22 cellular contexts compared by ENCODE assay signal in the genomic region with DNA sequence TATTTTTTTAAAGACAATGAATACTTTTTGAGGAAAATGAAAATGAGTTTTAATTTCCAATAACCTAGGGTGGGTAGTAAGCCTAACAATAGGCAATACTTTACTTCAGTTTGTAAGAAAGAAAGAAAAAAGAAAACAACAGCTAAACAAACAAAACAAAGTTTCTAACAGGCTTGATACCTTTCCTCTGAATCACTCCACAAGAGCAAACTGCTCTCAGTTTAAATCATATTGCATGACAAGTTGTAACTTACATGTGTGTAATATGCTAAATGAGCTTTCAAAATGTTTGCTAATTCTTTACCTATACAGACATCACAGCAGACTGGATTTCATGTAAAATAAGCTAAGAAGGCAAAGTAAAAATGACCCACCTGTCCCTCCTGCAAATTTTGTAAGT. TPM values are rescaled to one million over a fixed set of nuclear protein-coding genes. Genes with fewer than 3 reads are reported as not detected.
DNase-seq lines count a peak whose midpoint lies in the region; ATAC-seq and TF ChIP-seq lines count a peak whose summit lies in the region.
"Had no signal": no experiment of that assay in that cellular context is flagged by ENCODE, and none has a peak within 500 bp of the region (broad histone marks: within the 10 kb centered on the region; RNA-seq: fewer than 3 reads in every experiment).

No MANE protein-coding gene starts in this region.

- ATAC-seq in HG03469 (IDR thresholded peaks at IDR 0.05; ENCODE audit: unreplicated experiment): no peak
- ATAC-seq: activated naive CD8-positive, alpha-beta T cell treated with anti-CD3 and anti-CD28 coated beads, Interleukin-2, amount 50 U/mL, for 24 hours; naive thymus-derived CD8-positive, alpha-beta T cell; T-helper 17 cell had no signal

- H3K27ac ChIP-seq in breast epithelium (no peak overlapping the region), muscle layer of duodenum (ENCODE audit: low read length) (peak overlapping the region; percentile 52), uterus (peak overlapping the region; percentile 89 to 94)
- H3K27ac ChIP-seq: C4-2B had no signal

- H3K4me3 Mint-ChIP-seq in MCF 10A (ENCODE audit: unreplicated experiment): no peak overlapping the region
- H3K4me3 Mint-ChIP-seq: activated B cell treated with CpG ODN at 0.5 μM for 24 hours; activated naive CD8-positive, alpha-beta T cell treated with anti-CD3 and anti-CD28 coated beads, Interleukin-2, amount 50 U/mL, for 24 hours; central memory CD8-positive, alpha-beta T cell; naive thymus-derived CD8-positive, alpha-beta T cell; T-helper 17 cell had no signal

- H3K27ac Mint-ChIP-seq in MCF 10A (ENCODE audit: low read depth, unreplicated experiment): peak overlapping the region; percentile 75
- H3K27ac Mint-ChIP-seq: activated B cell treated with CpG ODN at 0.5 μM for 24 hours; activated naive CD8-positive, alpha-beta T cell treated with anti-CD3 and anti-CD28 coated beads, Interleukin-2, amount 50 U/mL, for 24 hours; naive thymus-derived CD8-positive, alpha-beta T cell; T-helper 17 cell had no signal

- BruUV-seq in MCF 10A (replicated peaks; lab: Mats Ljungman, UMichigan): no TSS peak

- TF ChIP-seq CTCF in MCF 10A (IDR thresholded peaks at IDR 0.05; ENCODE audit: unreplicated experiment): no peak
- no peak for TF ChIP-seq CTCF in breast epithelium (IDR thresholded peaks at IDR 0.05)
- TF ChIP-seq CTCF in epithelial cell of esophagus (IDR thresholded peaks at IDR 0.05; ENCODE audit: insufficient read depth, low read depth, low read length, missing control alignments): no peak
- no peak for TF ChIP-seq CTCF in uterus (IDR thresholded peaks at IDR 0.05)

- POLR2A ChIA-PET in MCF 10A (lab: Yijun Ruan, JAX): interaction anchor here (0.5 to 1.0 kb wide), 5 partner anchors 29 to 1442 kb away, joined by 3 to 4 read pairs (median 4); a partner anchor contains a TSS

- intact Hi-C loops in MCF 10A (cut with micrococcal nuclease) (loop anchor here (10.0 kb wide), 1 partner anchor 448 kb away; no protein-coding TSS in a partner anchor), breast epithelium (cut with DNase I; ENCODE audit: low total_unique reads) (no loop called here), uterus (cut with DNase I; ENCODE audit: low total_unique reads) (no loop called here)

- H3K9me3 ChIP-seq in breast epithelium: no peaks in the 10 kb centered on the region
- H3K9me3 ChIP-seq in muscle layer of duodenum (ENCODE audit: control insufficient read depth in 1 of 2, low read length in 2 of 2): no peaks in the 10 kb centered on the region
- no peaks in the 10 kb centered on the region for H3K9me3 ChIP-seq in uterus

- no peak for TF ChIP-seq POLR2A in breast epithelium (IDR thresholded peaks at IDR 0.05)
- no peak for TF ChIP-seq POLR2A in uterus (IDR thresholded peaks at IDR 0.05)

- H3K4me3 ChIP-seq in breast epithelium: no peak overlapping the region
- H3K4me3 ChIP-seq in epithelial cell of esophagus (ENCODE audit: low read length): no peak overlapping the region
- no peak overlapping the region for H3K4me3 ChIP-seq in muscle layer of duodenum (ENCODE audit: low read depth in 1 of 2, low read length in 2 of 2)
- peak overlapping the region in 1 of 2 donors; percentile 11 for H3K4me3 ChIP-seq in uterus
- H3K4me3 ChIP-seq: lung had no signal

- CTCF ChIA-PET in MCF 10A (lab: Yijun Ruan, JAX): interaction anchor here (0.7 kb wide), 1 partner anchor 549 kb away, joined by 3 read pairs; no protein-coding TSS in a partner anchor

- H3K27me3 Mint-ChIP-seq in MCF 10A (ENCODE audit: insufficient read depth, unreplicated experiment): no peaks in the 10 kb centered on the region
- H3K27me3 Mint-ChIP-seq: T-helper 17 cell had no signal

- no peaks in the 10 kb centered on the region for H3K9me3 Mint-ChIP-seq in MCF 10A (ENCODE audit: unreplicated experiment)

- peaks cover 18% of the 10 kb centered on the region for H3K4me1 Mint-ChIP-seq in MCF 10A (ENCODE audit: insufficient read depth, unreplicated experiment)
- H3K4me1 Mint-ChIP-seq: activated B cell treated with CpG ODN at 0.5 μM for 24 hours; activated naive CD8-positive, alpha-beta T cell treated with anti-CD3 and anti-CD28 coated beads, Interleukin-2, amount 50 U/mL, for 24 hours; central memory CD8-positive, alpha-beta T cell; naive thymus-derived CD8-positive, alpha-beta T cell; T-helper 17 cell had no signal

- H3K27me3 ChIP-seq in breast epithelium: no peaks in the 10 kb centered on the region
- peaks cover 6% of the 10 kb centered on the region for H3K27me3 ChIP-seq in muscle layer of duodenum (ENCODE audit: low read depth, low read length)
- no peaks in the 10 kb centered on the region for H3K27me3 ChIP-seq in uterus

- H3K36me3 ChIP-seq in breast epithelium (no peaks in the 10 kb centered on the region), muscle layer of duodenum (ENCODE audit: control insufficient read depth in 1 of 2, insufficient read depth in 2 of 2, low read length in 2 of 2) (no peaks in the 10 kb centered on the region), uterus (no peaks in the 10 kb centered on the region)

- no peaks in the 10 kb centered on the region for H3K4me1 ChIP-seq in breast epithelium
- peaks cover 0 to 18% of the 10 kb centered on the region in 2 donors for H3K4me1 ChIP-seq in muscle layer of duodenum (ENCODE audit: control insufficient read depth in 1 of 2, insufficient read depth in 2 of 2, low read length in 2 of 2)
- peaks cover 0 to 4% of the 10 kb centered on the region in 2 donors for H3K4me1 ChIP-seq in uterus

- no peaks in the 10 kb centered on the region for H3K36me3 Mint-ChIP-seq in MCF 10A (ENCODE audit: insufficient read depth, unreplicated experiment)

- peak; percentile 38 for DNase-seq in MCF 10A (ENCODE audit: unreplicated experiment)
- DNase-seq in breast epithelium (ENCODE audit: low spot score in 2 of 2): no peak
- peak; percentile 82 for DNase-seq in epithelial cell of esophagus (ENCODE audit: low read depth)
- no peak for DNase-seq in uterus
- no peak for DNase-seq in NCI-H2029 treated with DMSO at 0.1 percent for 48 hours (lab: John Stamatoyannopoulos, UW)
- no peak for DNase-seq in NCI-H2171 treated with DMSO at 0.1 percent for 48 hours (lab: John Stamatoyannopoulos, UW)
- DNase-seq: activated B cell treated with CpG ODN at 0.5 μM for 24 hours; activated naive CD8-positive, alpha-beta T cell treated with anti-CD3 and anti-CD28 coated beads, Interleukin-2, amount 50 U/mL, for 24 hours; DMS 273 treated with DMSO at 0.1 percent for 48 hours; effector memory CD4-positive, alpha-beta T cell; KG1; naive thymus-derived CD8-positive, alpha-beta T cell; NCI-H345; posterior cingulate gyrus; SIG-M5; T-helper 17 cell had no signal

RNA-seq across cellular contexts. Expression of a gene that starts 6.7 kb away (rescaled TPM):
- total RNA-seq in MCF 10A (2022): not detected in 2 replicates
- 10 to 100 TPM in 2 of 3 donors, 1 to 10 TPM in 1; 6.9 to 56.3 (median 16.5) TPM for total RNA-seq in breast epithelium
- 100 to 1,000 TPM in 1 of 4 donors, 10 to 100 TPM in 3; 20.9 to 130 (median 67.8) TPM for total RNA-seq in uterus
- total RNA-seq: A172; activated B cell treated with CpG ODN at 0.5 μM for 24 hours; naive thymus-derived CD8-positive, alpha-beta T cell; T-helper 17 cell had no signal

Comparison
In these comparisons a context has a peak if more than half of its experiments do, and no peak if none do; other contexts are left out.
1. DNase-seq: peak in MCF 10A (single experiment) and epithelial cell of esophagus (single experiment); none in breast epithelium (0 of 2), uterus (0 of 2), NCI-H2029 treated with DMSO at 0.1 percent for 48 hours (single experiment) and NCI-H2171 treated with DMSO at 0.1 percent for 48 hours (single experiment).
2. H3K27ac ChIP-seq: peak in muscle layer of duodenum (single experiment) and uterus (2 of 2); none in breast epithelium (0 of 2).